35 cellular contexts compared by ENCODE assay signal in the genomic region with DNA sequence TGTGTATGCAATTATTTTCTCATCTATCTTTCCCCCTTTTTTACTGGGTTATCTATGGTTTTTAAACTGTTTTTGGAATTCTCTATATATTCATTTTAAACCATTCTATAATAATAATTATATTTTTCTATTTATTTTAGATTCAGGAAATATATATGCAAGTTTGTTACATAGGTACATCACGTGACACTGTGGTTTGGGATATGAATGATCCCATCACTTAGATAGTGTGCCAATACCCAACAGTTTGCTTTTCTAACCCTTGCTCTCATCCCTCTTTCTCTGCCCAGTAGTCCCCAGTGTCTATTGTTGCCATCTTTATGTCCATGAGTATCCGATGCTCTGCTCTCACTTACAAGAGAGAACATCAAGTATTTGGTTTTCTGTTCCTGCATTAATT.
"Had no signal": no experiment of that assay in that cellular context is flagged by ENCODE, and none has a peak within 500 bp of the region (broad histone marks: within the 10 kb centered on the region; RNA-seq: fewer than 3 reads in every experiment).

No MANE protein-coding gene starts in this region.

- H3K9me3 ChIP-seq: MG63 had no signal

- H3K4me3 ChIP-seq: MG63 had no signal

- H3K36me3 ChIP-seq: MG63 had no signal

- DNase-seq: Karpas-422, Kasumi-1, MG63, MM.1S, MV-4-11, NCI-H1048, NCI-H1092, NCI-H1092 treated with DMSO at 0.1 percent for 48 hours, NCI-H1105, NCI-H1105 treated with DMSO at 0.1 percent for 48 hours, NCI-H1417, NCI-H1417 treated with DMSO at 0.1 percent for 48 hours, NCI-H1436, NCI-H1436 treated with DMSO at 0.1 percent for 48 hours, NCI-H146, NCI-H1694, NCI-H1694 treated with DMSO at 0.1 percent for 48 hours, NCI-H187, NCI-H187 treated with DMSO at 0.1 percent for 48 hours, NCI-H1930, NCI-H2029, NCI-H2029 treated with DMSO at 0.1 percent for 48 hours, NCI-H2081, NCI-H2081 treated with DMSO at 0.1 percent for 48 hours, NCI-H2107, NCI-H2171, NCI-H2171 treated with DMSO at 0.1 percent for 48 hours, NCI-H2227 treated with DMSO at 0.1 percent for 48 hours, NCI-H226, NCI-H345, NCI-H446, NCI-H446 treated with DMSO at 0.1 percent for 48 hours, NCI-H510A, NCI-H510A treated with DMSO at 0.1 percent for 48 hours, NCI-H524 had no signal
